24 cellular contexts compared by ENCODE assay signal in genomic region chr6:161829186-161829794, GRCh38.
A peak's percentile ranks its signal among the peaks of the same experiment; 100 is the strongest.
DNase-seq lines count a peak whose midpoint lies in the region; ATAC-seq, FAIRE-seq and TF ChIP-seq lines count a peak whose summit lies in the region.
"Had no signal": no experiment of that assay in that cellular context is flagged by ENCODE, and none has a peak within 500 bp of the region (broad histone marks: within the 10 kb centered on the region; RNA-seq: fewer than 3 reads in every experiment).

No MANE protein-coding gene starts in this region.

- TF ChIP-seq CTCF in heart right ventricle (IDR thresholded peaks at IDR 0.05) (no peak), astrocyte of the spinal cord (IDR thresholded peaks at IDR 0.05; ENCODE audit: low read depth, low read length) (peak; percentile 8), HepG2 (CRISPR knock-in tag; IDR thresholded peaks at IDR 0.05) (no peak)

- ATAC-seq in heart right ventricle (no peak), HepG2 (no peak)
- ATAC-seq: esophagus mucosa; left lobe of liver; naive thymus-derived CD4-positive, alpha-beta T cell; right cardiac atrium; SK-N-SH treated with all-trans-retinoic acid at 6 μM for 48 hours had no signal

- TF ChIP-seq RAD21 in HepG2 (CRISPR knock-in tag; IDR thresholded peaks at IDR 0.05), result no peak

- H3K9me3 ChIP-seq in heart right ventricle, result no peaks in the 10 kb centered on the region
- H3K9me3 ChIP-seq in HepG2 (ENCODE audit: low read length), result no peaks in the 10 kb centered on the region
- H3K9me3 ChIP-seq: ovary had no signal

- no peak for TF ChIP-seq POLR2A in HepG2 (IDR thresholded peaks at IDR 0.05; ENCODE audit: insufficient read depth in 1 of 2, low read depth in 2 of 2, low read length in 2 of 2)

- H3K4me3 ChIP-seq in heart right ventricle (no peak overlapping the region), astrocyte of the spinal cord (ENCODE audit: low read depth, low read length) (no peak overlapping the region), HepG2 (replicated peaks in 1 of 3; ENCODE audit: insufficient read depth in 1 of 3, low read depth in 2 of 3, low read length in 3 of 3) (no peak overlapping the region)
- H3K4me3 ChIP-seq: ovary had no signal

- H3K27ac ChIP-seq in heart right ventricle (no peak overlapping the region), layer of hippocampus (ENCODE audit: low read depth, low read length) (peak overlapping the region; percentile 38), HepG2 (ENCODE audit: extremely low read length, insufficient read depth, low read length) (no peak overlapping the region)
- H3K27ac ChIP-seq: KMS-11, ovary had no signal

- no peaks in the 10 kb centered on the region for H4K20me1 ChIP-seq in HepG2 (ENCODE audit: insufficient read depth, low read length)

- DNase-seq in cardiac septum (ENCODE audit: low spot score), result peak; percentile 43
- DNase-seq in heart right ventricle, result no peak
- DNase-seq in astrocyte of the spinal cord (ENCODE audit: low read depth, low spot score), result peak; percentile 30
- no peak for DNase-seq in NCI-H2196 treated with DMSO at 0.1 percent for 48 hours (lab: John Stamatoyannopoulos, UW; ENCODE audit: unreplicated experiment)
- no peak for DNase-seq in NCI-H524 (lab: John Stamatoyannopoulos, UW)
- no peak for DNase-seq in effector CD4-positive, alpha-beta T cell
- no peak for DNase-seq in HepG2 (ENCODE audit: low spot score)
- DNase-seq: activated CD4-positive, alpha-beta memory T cell treated with anti-CD3 and anti-CD28 coated beads, Interleukin-2, amount 10 ng/mL, durations not matched to agents 7 days and 5 days; activated naive CD4-positive, alpha-beta T cell treated with anti-CD3 and anti-CD28 coated beads for 36 hours; activated T-cell treated with anti-CD3 and anti-CD28 coated beads, Interleukin-2, amount 50 U/mL, for 24 hours; DMS 273 treated with DMSO at 0.1 percent for 48 hours; effector CD8-positive, alpha-beta T cell; GF-D8; naive thymus-derived CD4-positive, alpha-beta T cell; NCI-H1694 treated with DMSO at 0.1 percent for 48 hours; NCI-H2171 treated with DMSO at 0.1 percent for 48 hours; NCI-H526 treated with DMSO at 0.1 percent for 48 hours; ovary; right cardiac atrium had no signal

- H3K27me3 ChIP-seq in heart right ventricle, result no peaks in the 10 kb centered on the region
- no peaks in the 10 kb centered on the region for H3K27me3 ChIP-seq in layer of hippocampus (ENCODE audit: control insufficient read depth, insufficient read depth, low read length)
- peaks cover 0 to 14% of the 10 kb centered on the region in 2 experiments; a peak in 4 of 5 replicates for H3K27me3 ChIP-seq in HepG2 (ENCODE audit: control insufficient read depth in 1 of 2, insufficient read depth in 2 of 2, low read length in 2 of 2)
- H3K27me3 ChIP-seq: ovary had no signal

- no peak overlapping the region for H3K9ac ChIP-seq in HepG2 (ENCODE audit: insufficient read depth, low read depth, low read length)
- H3K9ac ChIP-seq: KMS-11 had no signal

- H3K4me2 ChIP-seq in HepG2 (ENCODE audit: low read depth, low read length), result no peak overlapping the region
- H3K4me2 ChIP-seq: KMS-11 had no signal

- FAIRE-seq in HepG2 (lab: Jason Lieb, UNC), result no peak

- no peak overlapping the region for H2AFZ ChIP-seq in HepG2 (ENCODE audit: low read length)

- H3K36me3 ChIP-seq in heart right ventricle (no peaks in the 10 kb centered on the region), HepG2 (replicated peaks in 1 of 2; ENCODE audit: control insufficient read depth in 1 of 2, insufficient read depth in 2 of 2, low read length in 2 of 2) (no peaks in the 10 kb centered on the region)
- H3K36me3 ChIP-seq: ovary had no signal

- no peak for TF ChIP-seq EP300 in HepG2 (IDR thresholded peaks at IDR 0.05; ENCODE audit: low read depth in 2 of 2, low read length in 2 of 2)
- TF ChIP-seq EP300 in HepG2 (CRISPR knock-in tag; IDR thresholded peaks at IDR 0.05; ENCODE audit: borderline replicate concordance), result no peak

- no peaks in the 10 kb centered on the region for H3K79me2 ChIP-seq in HepG2 (ENCODE audit: insufficient read depth, low read length)

- no peaks in the 10 kb centered on the region for H3K4me1 ChIP-seq in heart right ventricle
- no peaks in the 10 kb centered on the region for H3K4me1 ChIP-seq in HepG2 (ENCODE audit: insufficient read depth, low read length)

- no TSS peak for BruUV-seq in HepG2 (replicated peaks; lab: Mats Ljungman, UMichigan)

- CTCF ChIA-PET in HepG2 (lab: Yijun Ruan, JAX; ENCODE audit: low intra/inter-chr PET ratio, low total read pairs), result no interaction called here

- intact Hi-C loops in cardiac septum (cut with DNase I) (no loop called here), heart right ventricle (cut with DNase I) (no loop called here), HepG2 (cut with micrococcal nuclease; ENCODE audit: unreplicated experiment) (no loop called here)

- WGBS in heart right ventricle, 2 donors, result 83 to 87% methylated on average over 11 of the region's 11 CpGs
- WGBS in HepG2 (ENCODE audit: low lambda C conversion rate), result 51% methylated on average over 10 of the region's 11 CpGs

- in situ Hi-C loops in astrocyte of the spinal cord (cut with HindIII; ENCODE audit: low sequenced_read_pairs) (no loop called here), HepG2 (cut with HindIII; ENCODE audit: extremely low pct_ligation_motif_present, low pct_unique_long_range_greater_than_20kb) (loop anchor here (25.0 kb wide), 1 partner anchor 908 kb away; the partner anchor contains the start of genes PACRG and PRKN)

- POLR2A ChIA-PET in HepG2 (lab: Yijun Ruan, JAX), result no interaction called here

TF ChIP-seq in HepG2, 621 proteins besides CTCF, POLR2A, EP300 and RAD21:
- TF ChIP-seq ZNF550 (CRISPR knock-in tag; IDR thresholded peaks at IDR 0.05; ENCODE audit: borderline replicate concordance), result no peak

Comparison
In these comparisons a context has a peak if more than half of its experiments do, and no peak if none do; other contexts are left out.
1. DNase-seq: peak in cardiac septum (single experiment) and astrocyte of the spinal cord (single experiment); none in heart right ventricle (0 of 2), NCI-H2196 treated with DMSO at 0.1 percent for 48 hours (single experiment), NCI-H524 (0 of 2), effector CD4-positive, alpha-beta T cell (single experiment) and HepG2 (single experiment).